ENCODE assay signal across 2 cellular contexts in the genomic region with DNA sequence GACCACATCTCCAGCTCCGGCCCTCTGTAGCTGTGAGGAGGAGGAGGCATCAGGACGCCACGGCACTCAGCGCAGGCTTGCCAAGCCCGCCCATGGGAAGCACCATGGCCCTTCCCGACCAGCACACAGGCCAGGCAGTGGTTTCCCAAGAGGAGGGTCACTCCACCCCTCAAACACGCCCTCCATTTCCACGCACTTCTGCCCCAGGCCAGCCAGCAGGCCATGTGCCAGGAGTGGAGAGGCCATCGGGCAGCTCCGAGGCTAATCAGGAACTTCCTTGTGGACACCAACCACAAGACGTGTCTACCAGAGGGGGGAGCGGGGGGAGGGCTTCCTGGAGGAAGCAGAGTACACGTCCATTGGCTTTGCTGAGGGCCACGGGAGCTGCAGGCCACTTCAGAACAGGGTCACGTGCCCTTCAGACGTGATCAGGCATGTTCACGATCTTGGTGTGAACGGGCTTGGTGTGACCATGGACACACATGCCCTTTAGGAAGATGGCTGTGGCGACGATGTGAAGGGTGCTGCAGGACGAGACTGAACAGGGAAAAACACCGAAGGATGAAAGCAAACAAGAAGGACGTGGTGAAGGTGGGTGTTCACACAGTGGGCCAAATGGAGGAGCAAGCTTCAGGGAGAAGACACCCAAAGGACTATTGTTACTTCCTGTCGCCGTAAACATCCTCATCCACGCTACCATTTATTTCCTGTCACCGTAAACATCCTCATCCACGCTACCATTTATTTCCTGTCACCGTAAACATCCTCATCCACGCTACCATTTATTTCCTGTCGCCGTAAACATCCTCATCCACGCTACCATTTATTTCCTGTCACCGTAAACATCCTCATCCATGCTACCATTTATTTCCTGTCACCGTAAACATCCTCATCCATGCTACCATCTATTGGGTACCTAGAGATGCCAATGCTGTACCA.
TF ChIP-seq lines count a peak whose summit lies in the region.

No MANE protein-coding gene starts in this region.

TF ChIP-seq in IMR-90, 13 proteins besides CTCF, POLR2A, EP300 and RAD21:
- TF ChIP-seq CEBPB (IDR thresholded peaks at IDR 0.05; ENCODE audit: low read depth, low read length) (no peak), SMC3 (IDR thresholded peaks at IDR 0.05; ENCODE audit: low read depth, low read length) (no peak), RCOR1 (IDR thresholded peaks at IDR 0.05; ENCODE audit: insufficient replicate concordance, low read length) (no peak), CHD1 (IDR thresholded peaks at IDR 0.05; ENCODE audit: low read depth, low read length) (no peak), BHLHE40 (IDR thresholded peaks at IDR 0.05; ENCODE audit: low read depth, low read length) (no peak), MXI1 (IDR thresholded peaks at IDR 0.05; ENCODE audit: borderline replicate concordance, low read depth, low read length) (no peak), RFX5 (IDR thresholded peaks at IDR 0.05; ENCODE audit: low read depth, low read length) (no peak), FOS (IDR thresholded peaks at IDR 0.05; ENCODE audit: low read depth, low read length) (no peak), MAFK (IDR thresholded peaks at IDR 0.05; ENCODE audit: low read depth, low read length) (no peak)
- TF ChIP-seq, protein P1, sequence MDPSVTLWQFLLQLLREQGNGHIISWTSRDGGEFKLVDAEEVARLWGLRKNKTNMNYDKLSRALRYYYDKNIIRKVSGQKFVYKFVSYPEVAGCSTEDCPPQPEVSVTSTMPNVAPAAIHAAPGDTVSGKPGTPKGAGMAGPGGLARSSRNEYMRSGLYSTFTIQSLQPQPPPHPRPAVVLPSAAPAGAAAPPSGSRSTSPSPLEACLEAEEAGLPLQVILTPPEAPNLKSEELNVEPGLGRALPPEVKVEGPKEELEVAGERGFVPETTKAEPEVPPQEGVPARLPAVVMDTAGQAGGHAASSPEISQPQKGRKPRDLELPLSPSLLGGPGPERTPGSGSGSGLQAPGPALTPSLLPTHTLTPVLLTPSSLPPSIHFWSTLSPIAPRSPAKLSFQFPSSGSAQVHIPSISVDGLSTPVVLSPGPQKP (IDR thresholded peaks at IDR 0.05; ENCODE audit: borderline replicate concordance, low read depth, low read length): no peak
- TF ChIP-seq, protein P2, sequence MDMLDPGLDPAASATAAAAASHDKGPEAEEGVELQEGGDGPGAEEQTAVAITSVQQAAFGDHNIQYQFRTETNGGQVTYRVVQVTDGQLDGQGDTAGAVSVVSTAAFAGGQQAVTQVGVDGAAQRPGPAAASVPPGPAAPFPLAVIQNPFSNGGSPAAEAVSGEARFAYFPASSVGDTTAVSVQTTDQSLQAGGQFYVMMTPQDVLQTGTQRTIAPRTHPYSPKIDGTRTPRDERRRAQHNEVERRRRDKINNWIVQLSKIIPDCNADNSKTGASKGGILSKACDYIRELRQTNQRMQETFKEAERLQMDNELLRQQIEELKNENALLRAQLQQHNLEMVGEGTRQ (IDR thresholded peaks at IDR 0.05; ENCODE audit: low read depth, low read length): no peak
TF ChIP-seq in IMR-90: peak in this region for 0.

TF ChIP-seq in K562, 482 proteins besides CTCF, POLR2A, EP300 and RAD21:
- TF ChIP-seq KDM1A (IDR thresholded peaks at IDR 0.05): no peak
- TF ChIP-seq, protein P2 (CRISPR knock-in tag; IDR thresholded peaks at IDR 0.05): no peak
- TF ChIP-seq, protein P3, sequence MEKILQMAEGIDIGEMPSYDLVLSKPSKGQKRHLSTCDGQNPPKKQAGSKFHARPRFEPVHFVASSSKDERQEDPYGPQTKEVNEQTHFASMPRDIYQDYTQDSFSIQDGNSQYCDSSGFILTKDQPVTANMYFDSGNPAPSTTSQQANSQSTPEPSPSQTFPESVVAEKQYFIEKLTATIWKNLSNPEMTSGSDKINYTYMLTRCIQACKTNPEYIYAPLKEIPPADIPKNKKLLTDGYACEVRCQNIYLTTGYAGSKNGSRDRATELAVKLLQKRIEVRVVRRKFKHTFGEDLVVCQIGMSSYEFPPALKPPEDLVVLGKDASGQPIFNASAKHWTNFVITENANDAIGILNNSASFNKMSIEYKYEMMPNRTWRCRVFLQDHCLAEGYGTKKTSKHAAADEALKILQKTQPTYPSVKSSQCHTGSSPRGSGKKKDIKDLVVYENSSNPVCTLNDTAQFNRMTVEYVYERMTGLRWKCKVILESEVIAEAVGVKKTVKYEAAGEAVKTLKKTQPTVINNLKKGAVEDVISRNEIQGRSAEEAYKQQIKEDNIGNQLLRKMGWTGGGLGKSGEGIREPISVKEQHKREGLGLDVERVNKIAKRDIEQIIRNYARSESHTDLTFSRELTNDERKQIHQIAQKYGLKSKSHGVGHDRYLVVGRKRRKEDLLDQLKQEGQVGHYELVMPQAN (IDR thresholded peaks at IDR 0.05; ENCODE audit: borderline replicate concordance): no peak
- peak; percentile 5 for TF ChIP-seq ZFP36 (IDR thresholded peaks at IDR 0.05; ENCODE audit: low read depth, low read length, partially characterized antibody)
